Comparison of ENCODE assay signal across 1 cellular context in the genomic region with DNA sequence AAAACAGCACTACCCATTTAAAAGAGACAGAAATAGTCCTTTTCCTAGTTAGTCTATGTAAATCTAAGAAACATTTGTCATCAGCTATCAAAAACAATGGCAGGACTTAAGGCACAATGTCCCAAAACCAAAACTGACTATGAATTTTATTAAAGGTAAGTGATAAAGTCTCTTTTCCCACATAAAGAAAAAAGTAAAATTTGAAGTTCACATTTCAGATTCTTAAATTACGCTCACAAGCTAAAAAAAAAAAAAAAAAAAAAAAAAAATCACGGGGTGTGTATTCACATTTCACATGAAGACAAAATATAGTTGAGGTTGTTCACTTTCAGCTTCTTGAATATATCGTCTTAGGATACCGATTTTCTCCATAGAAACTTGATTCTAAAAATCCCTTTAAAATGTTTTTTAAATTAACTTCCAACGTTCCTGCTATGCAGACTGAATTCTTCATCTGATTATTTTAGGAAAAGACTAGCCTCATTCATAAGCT.
TF ChIP-seq lines count a peak whose summit lies in the region.

No MANE protein-coding gene starts in this region.

TF ChIP-seq in HepG2, 621 proteins besides CTCF, POLR2A, EP300 and RAD21:
- TF ChIP-seq, protein P1, sequence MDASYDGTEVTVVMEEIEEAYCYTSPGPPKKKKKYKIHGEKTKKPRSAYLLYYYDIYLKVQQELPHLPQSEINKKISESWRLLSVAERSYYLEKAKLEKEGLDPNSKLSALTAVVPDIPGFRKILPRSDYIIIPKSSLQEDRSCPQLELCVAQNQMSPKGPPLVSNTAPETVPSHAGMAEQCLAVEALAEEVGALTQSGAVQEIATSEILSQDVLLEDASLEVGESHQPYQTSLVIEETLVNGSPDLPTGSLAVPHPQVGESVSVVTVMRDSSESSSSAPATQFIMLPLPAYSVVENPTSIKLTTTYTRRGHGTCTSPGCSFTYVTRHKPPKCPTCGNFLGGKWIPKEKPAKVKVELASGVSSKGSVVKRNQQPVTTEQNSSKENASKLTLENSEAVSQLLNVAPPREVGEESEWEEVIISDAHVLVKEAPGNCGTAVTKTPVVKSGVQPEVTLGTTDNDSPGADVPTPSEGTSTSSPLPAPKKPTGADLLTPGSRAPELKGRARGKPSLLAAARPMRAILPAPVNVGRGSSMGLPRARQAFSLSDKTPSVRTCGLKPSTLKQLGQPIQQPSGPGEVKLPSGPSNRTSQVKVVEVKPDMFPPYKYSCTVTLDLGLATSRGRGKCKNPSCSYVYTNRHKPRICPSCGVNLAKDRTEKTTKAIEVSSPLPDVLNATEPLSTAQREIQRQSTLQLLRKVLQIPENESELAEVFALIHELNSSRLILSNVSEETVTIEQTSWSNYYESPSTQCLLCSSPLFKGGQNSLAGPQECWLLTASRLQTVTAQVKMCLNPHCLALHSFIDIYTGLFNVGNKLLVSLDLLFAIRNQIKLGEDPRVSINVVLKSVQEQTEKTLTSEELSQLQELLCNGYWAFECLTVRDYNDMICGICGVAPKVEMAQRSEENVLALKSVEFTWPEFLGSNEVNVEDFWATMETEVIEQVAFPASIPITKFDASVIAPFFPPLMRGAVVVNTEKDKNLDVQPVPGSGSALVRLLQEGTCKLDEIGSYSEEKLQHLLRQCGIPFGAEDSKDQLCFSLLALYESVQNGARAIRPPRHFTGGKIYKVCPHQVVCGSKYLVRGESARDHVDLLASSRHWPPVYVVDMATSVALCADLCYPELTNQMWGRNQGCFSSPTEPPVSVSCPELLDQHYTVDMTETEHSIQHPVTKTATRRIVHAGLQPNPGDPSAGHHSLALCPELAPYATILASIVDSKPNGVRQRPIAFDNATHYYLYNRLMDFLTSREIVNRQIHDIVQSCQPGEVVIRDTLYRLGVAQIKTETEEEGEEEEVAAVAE (CRISPR knock-in tag; IDR thresholded peaks at IDR 0.05; ENCODE audit: borderline replicate concordance): no peak
- TF ChIP-seq, protein P2, sequence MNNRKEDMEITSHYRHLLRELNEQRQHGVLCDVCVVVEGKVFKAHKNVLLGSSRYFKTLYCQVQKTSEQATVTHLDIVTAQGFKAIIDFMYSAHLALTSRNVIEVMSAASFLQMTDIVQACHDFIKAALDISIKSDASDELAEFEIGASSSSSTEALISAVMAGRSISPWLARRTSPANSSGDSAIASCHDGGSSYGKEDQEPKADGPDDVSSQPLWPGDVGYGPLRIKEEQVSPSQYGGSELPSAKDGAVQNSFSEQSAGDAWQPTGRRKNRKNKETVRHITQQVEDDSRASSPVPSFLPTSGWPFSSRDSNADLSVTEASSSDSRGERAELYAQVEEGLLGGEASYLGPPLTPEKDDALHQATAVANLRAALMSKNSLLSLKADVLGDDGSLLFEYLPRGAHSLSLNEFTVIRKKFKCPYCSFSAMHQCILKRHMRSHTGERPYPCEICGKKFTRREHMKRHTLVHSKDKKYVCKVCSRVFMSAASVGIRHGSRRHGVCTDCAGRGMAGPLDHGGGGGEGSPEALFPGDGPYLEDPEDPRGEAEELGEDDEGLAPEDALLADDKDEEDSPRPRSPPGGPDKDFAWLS (CRISPR knock-in tag; IDR thresholded peaks at IDR 0.05; ENCODE audit: borderline replicate concordance): no peak
- 0 out of 2 replicates have a peak, but pooled peaks have one; percentile 10 for TF ChIP-seq KDM5A (IDR thresholded peaks at IDR 0.05; ENCODE audit: borderline replicate concordance, low read length)
- TF ChIP-seq TOE1 (CRISPR knock-in tag; IDR thresholded peaks at IDR 0.05): no peak
